In genomic region chr16:89712476-89712805, GRCh38 we compare ENCODE assay signal across 9 cellular contexts. TPM values are rescaled to one million over a fixed set of nuclear protein-coding genes. Genes with fewer than 3 reads are reported as not detected.
A peak's percentile ranks its signal among the peaks of the same experiment; 100 is the strongest.
DNase-seq lines count a peak whose midpoint lies in the region; ATAC-seq, FAIRE-seq and TF ChIP-seq lines count a peak whose summit lies in the region.
"Had no signal": no experiment of that assay in that cellular context is flagged by ENCODE, and none has a peak within 500 bp of the region (broad histone marks: within the 10 kb centered on the region; RNA-seq: fewer than 3 reads in every experiment).

No MANE protein-coding gene starts in this region.

- CTCF ChIA-PET in PC-9 (lab: Charles Lee), result no interaction called here
- CTCF ChIA-PET in H1 (lab: Charles Lee; ENCODE audit: partially characterized antibody), result interaction anchor here (6.2 kb wide), 1 partner anchor 12 kb away, joined by 36 read pairs; the partner anchor contains the start of gene SPATA2L

- H3K79me2 ChIP-seq in PC-9 (ENCODE audit: low read depth) (peaks cover 26% of the 10 kb centered on the region), H1 (ENCODE audit: control insufficient read depth in 1 of 2, insufficient read depth in 2 of 2, low read length in 2 of 2) (no peaks in the 10 kb centered on the region)

- no peak overlapping the region for H2BK120ac ChIP-seq in H1 (replicated peaks; ENCODE audit: low read depth, low read length)

- H4K5ac ChIP-seq in H1 (ENCODE audit: insufficient read length, low read depth, low read length), result no peak overlapping the region

- no peak overlapping the region for H3K23ac ChIP-seq in H1 (ENCODE audit: insufficient read length)

- TF ChIP-seq POLR2A in H1 (IDR thresholded peaks at IDR 0.05; ENCODE audit: control extremely low read depth in 1 of 2, low read depth in 2 of 2, low read length in 2 of 2) (no peak), prostate gland (IDR thresholded peaks at IDR 0.05) (no peak)

- peaks cover 27% of the 10 kb centered on the region for H3F3A ChIP-seq in PC-9 (ENCODE audit: insufficient read depth, low read depth)

- no peaks in the 10 kb centered on the region for H3K27me3 ChIP-seq in PC-9 (ENCODE audit: insufficient read depth, low read depth)
- peaks cover 0 to 7% (median 1%) of the 10 kb centered on the region in 4 experiments; a peak in 4 of 7 replicates for H3K27me3 ChIP-seq in H1 (replicated peaks in 1 of 4; ENCODE audit: control insufficient read depth in 3 of 4, extremely low read depth in 1 of 4, insufficient read depth in 3 of 4, low read length in 3 of 4)
- H3K27me3 ChIP-seq in prostate gland (replicated peaks; ENCODE audit: insufficient read depth), result no peaks in the 10 kb centered on the region

- 0 out of 2 replicates have a peak, but pooled peaks cover 2% of the 10 kb centered on the region for H3K79me1 ChIP-seq in H1 (ENCODE audit: low read depth, low read length)

- no peak for TF ChIP-seq RAD21 in H1 (IDR thresholded peaks at IDR 0.05 in 1 of 2, conservative IDR thresholded peaks at IDR 0.05 in 1 of 2; ENCODE audit: low read depth in 2 of 2, low read length in 2 of 2)

- H3K9me2 ChIP-seq in PC-9 (ENCODE audit: insufficient read depth), result no peaks in the 10 kb centered on the region

- H3K27ac ChIP-seq in PC-9 (no peak overlapping the region), H1 (ENCODE audit: low read depth, low read length) (no peak overlapping the region), prostate gland (no peak overlapping the region)

- no peak for TF ChIP-seq EP300 in H1 (IDR thresholded peaks at IDR 0.05; ENCODE audit: borderline replicate concordance in 1 of 2, low read depth in 2 of 2, low read length in 2 of 2)

- POLR2A ChIA-PET in PC-9 (lab: Charles Lee; ENCODE audit: unreplicated experiment), result no interaction called here
- POLR2A ChIA-PET in H1 (lab: Charles Lee; ENCODE audit: partially characterized antibody), result interaction anchor here (0.6 to 16.7 kb wide), 7 partner anchors 5 to 213 kb away, joined by 3 to 193 read pairs (median 4); partner anchors contain the start of genes SPATA2L and VPS9D1

- no peak overlapping the region for H3K4ac ChIP-seq in H1 (replicated peaks; ENCODE audit: insufficient read length, low read depth, low read length)

- TF ChIP-seq CTCF in PC-9 (conservative IDR thresholded peaks at IDR 0.05) (no peak), H1 (IDR thresholded peaks at IDR 0.05; ENCODE audit: control extremely low read depth in 1 of 3, insufficient read depth in 1 of 3, low read depth in 1 of 3, low read length in 3 of 3) (no peak), prostate gland (IDR thresholded peaks at IDR 0.05) (no peak)

- H4K91ac ChIP-seq in H1 (replicated peaks; ENCODE audit: insufficient read length, low read length), result no peak overlapping the region

- no peak overlapping the region for H4K8ac ChIP-seq in H1 (ENCODE audit: extremely low read depth, insufficient read depth, low read length)

- H3K9ac ChIP-seq in H1 (replicated peaks in 1 of 4; ENCODE audit: extremely low read depth in 1 of 4, low read depth in 3 of 4, low read length in 3 of 4), result peak overlapping the region in 2 of 4 experiments; percentile 65 to 72; a peak in 4 of 7 replicates

- H2AFZ ChIP-seq in PC-9, result peak overlapping the region; percentile 95; the same call in 1 of the 2 replicates
- H2AFZ ChIP-seq in H1 (ENCODE audit: low read length), result no peak overlapping the region

- no peak for ATAC-seq in HG02642 (IDR thresholded peaks at IDR 0.05; ENCODE audit: poor library complexity, unreplicated experiment)

- H2BK15ac ChIP-seq in H1 (ENCODE audit: low read length), result no peak overlapping the region

- DNase-seq in NCI-H1092 treated with DMSO at 0.1 percent for 48 hours (lab: John Stamatoyannopoulos, UW) (peak; percentile 14), NCI-H1092 (lab: John Stamatoyannopoulos, UW) (no peak), PC-9 (peak in 1 of 2 experiments; percentile 35), H1 (ENCODE audit: low read depth in 1 of 2, low spot score in 2 of 2) (no peak), prostate gland (ENCODE audit: low spot score) (no peak), ecto neural progenitor cell (ENCODE audit: low spot score) (no peak), amniotic stem cell (lab: John Stamatoyannopoulos, UW) (no peak)
- DNase-seq: C1 segment of cervical spinal cord had no signal

- no peak for FAIRE-seq in H1 (lab: Jason Lieb, UNC)

- no peak overlapping the region for H2BK5ac ChIP-seq in H1 (ENCODE audit: low read depth, low read length)

- intact Hi-C loops in PC-9 (cut with micrococcal nuclease; ENCODE audit: unreplicated experiment) (loop anchor here (1.0 kb wide), 1 partner anchor 9 kb away; the partner anchor contains the start of gene ZNF276), prostate gland (cut with DNase I) (no loop called here)

- H2AK5ac ChIP-seq in H1 (ENCODE audit: low read depth, low read length), result no peak overlapping the region

- WGBS in H1 (ENCODE audit: extremely low coverage in 1 of 2, insufficient coverage in 1 of 2, insufficient read length in 1 of 2, insufficient replicate concordance in 2 of 2, low coverage in 1 of 2, low lambda C conversion rate in 2 of 2, missing lambda C conversion rate in 1 of 2), 2 experiments, result 38% methylated on average over 6 of the region's 11 CpGs; no CpG with 5 or more reads in 1 of the 2 experiments
- 22% methylated on average over 11 of the region's 11 CpGs for WGBS in prostate gland

- H2BK20ac ChIP-seq in H1 (ENCODE audit: low read length), result no peak overlapping the region

- H3K18ac ChIP-seq in H1 (ENCODE audit: extremely low read depth, low read length), result no peak overlapping the region

- no peak overlapping the region for H3K14ac ChIP-seq in H1 (ENCODE audit: insufficient read length)

- peaks cover 3% of the 10 kb centered on the region; the same call in 1 of the 2 replicates for H3K23me2 ChIP-seq in H1 (ENCODE audit: low read depth, low read length)

- H3K56ac ChIP-seq in H1 (replicated peaks; ENCODE audit: insufficient read length, low read depth, low read length), result no peak overlapping the region

- H3K4me2 ChIP-seq in PC-9 (peak overlapping the region; percentile 78), H1 (ENCODE audit: insufficient read depth in 1 of 2, low read depth in 2 of 2, low read length in 2 of 2) (peak overlapping the region; percentile 58 to 72)

- H3K9me3 ChIP-seq in PC-9 (ENCODE audit: insufficient read depth, low read depth), result no peaks in the 10 kb centered on the region
- H3K9me3 ChIP-seq in H1 (ENCODE audit: insufficient read depth in 2 of 2, low read depth in 1 of 2, low read length in 1 of 2), result no peaks in the 10 kb centered on the region
- H3K9me3 ChIP-seq in prostate gland, result no peaks in the 10 kb centered on the region

- H3K4me1 ChIP-seq in PC-9 (replicated peaks; ENCODE audit: insufficient read depth), result peaks cover 4% of the 10 kb centered on the region; the same call in 1 of the 2 replicates
- peaks cover 0 to 14% (median 11%) of the 10 kb centered on the region in 4 experiments; a peak in 6 of 7 replicates for H3K4me1 ChIP-seq in H1 (replicated peaks in 1 of 4; ENCODE audit: control insufficient read depth in 3 of 4, insufficient read depth in 4 of 4, low read length in 3 of 4)
- no peaks in the 10 kb centered on the region for H3K4me1 ChIP-seq in prostate gland (replicated peaks)

- no peak overlapping the region for H2BK12ac ChIP-seq in H1 (ENCODE audit: low read depth, low read length)

- no TSS peak for BruUV-seq in PC-9 (replicated peaks; lab: Mats Ljungman, UMichigan)

- H4K20me1 ChIP-seq in PC-9 (ENCODE audit: insufficient read depth) (no peaks in the 10 kb centered on the region), H1 (replicated peaks in 1 of 2; ENCODE audit: control insufficient read depth in 1 of 2, insufficient read depth in 2 of 2, low read length in 2 of 2) (peaks cover 4 to 7% of the 10 kb centered on the region in 2 experiments)

- H3K4me3 ChIP-seq in PC-9 (peak overlapping the region; percentile 98), H1 (ENCODE audit: extremely low read depth in 1 of 4, insufficient read depth in 2 of 4, low read depth in 3 of 4, low read length in 4 of 4) (peak overlapping the region; percentile 73 to 91 (median 78)), prostate gland (peak overlapping the region; percentile 26 to 27)

- H3K36me3 ChIP-seq in PC-9 (ENCODE audit: low read depth), result no peaks in the 10 kb centered on the region
- H3K36me3 ChIP-seq in H1 (ENCODE audit: control insufficient read depth in 2 of 4, insufficient read depth in 4 of 4, low read length in 3 of 4), result peaks cover 0 to 10% (median 5%) of the 10 kb centered on the region in 4 experiments; a peak in 3 of 8 replicates
- no peaks in the 10 kb centered on the region for H3K36me3 ChIP-seq in prostate gland

RNA-seq across cellular contexts. Expression of gene VPS9D1, which starts 8.3 kb away (rescaled TPM):
- total RNA-seq in PC-9 (2021) (15.2 and 20.4 TPM in 2 replicates), prostate gland (10 to 100 TPM in 1 of 2 donors, 1 to 10 TPM in 1; 8.5 to 16.0 TPM)
- 5.4 and 5.8 TPM in 2 replicates for total RNA-seq in H1 (2021; fragmentation: NEBNext Ultra II Directional; extraction: Animal tissue kit (Norgen Biotek cat#: 25700))
- polyA plus RNA-seq in H1 (2011; rRNA removed), result 2.9 and 6.0 TPM in 2 replicates
- polyA plus RNA-seq in H1 (2011; cell fraction: cytosol; rRNA removed), result 4.7 TPM
- 26.8 TPM for polyA plus RNA-seq in H1 (2011; cell fraction: nucleus; rRNA removed)
- 3.1 to 5.6 TPM (median 5.0 TPM) in 4 replicates for polyA plus RNA-seq in H1 (2012, experiment 1 of 2)
- 3.6 TPM for polyA plus RNA-seq in H1 (2012, experiment 2 of 2)
- polyA plus RNA-seq in H1 (2013, experiment 1 of 2), result 2.7 TPM
- polyA plus RNA-seq in H1 (2013, experiment 2 of 2), result 2.2 TPM
- 1.1 and 1.4 TPM in 2 replicates for polyA minus RNA-seq in H1 (2011; rRNA and poly(A)+ RNA removed)
- 1.8 TPM for polyA minus RNA-seq in H1 (2011; cell fraction: cytosol; rRNA and poly(A)+ RNA removed)
- polyA minus RNA-seq in H1 (2011; cell fraction: nucleus; rRNA and poly(A)+ RNA removed), result 4.0 TPM

RNA-seq across cellular contexts. Expression of gene ZNF276, which starts 8.9 kb away (rescaled TPM):
- total RNA-seq in PC-9 (2021), result 28.8 and 32.0 TPM in 2 replicates
- total RNA-seq in H1 (2021; fragmentation: NEBNext Ultra II Directional; extraction: Animal tissue kit (Norgen Biotek cat#: 25700)), result 9.3 and 9.6 TPM in 2 replicates
- polyA plus RNA-seq in H1 (2011; rRNA removed), result 6.4 and 10.0 TPM in 2 replicates
- 8.0 TPM for polyA plus RNA-seq in H1 (2011; cell fraction: cytosol; rRNA removed)
- 32.3 TPM for polyA plus RNA-seq in H1 (2011; cell fraction: nucleus; rRNA removed)
- polyA plus RNA-seq in H1 (2012, experiment 1 of 2), result 7.8 to 13.8 TPM (median 13.0 TPM) in 4 replicates
- 3.1 TPM for polyA plus RNA-seq in H1 (2012, experiment 2 of 2)
- polyA plus RNA-seq in H1 (2013, experiment 1 of 2), result 3.9 TPM
- 3.3 TPM for polyA plus RNA-seq in H1 (2013, experiment 2 of 2)
- 4.4 and 6.2 TPM in 2 replicates for polyA minus RNA-seq in H1 (2011; rRNA and poly(A)+ RNA removed)
- 11.2 TPM for polyA minus RNA-seq in H1 (2011; cell fraction: cytosol; rRNA and poly(A)+ RNA removed)
- polyA minus RNA-seq in H1 (2011; cell fraction: nucleus; rRNA and poly(A)+ RNA removed), result 11.4 TPM
- total RNA-seq in prostate gland, result 10 to 100 TPM; 18.4 to 46.1 TPM

RNA-seq across cellular contexts. Expression of gene SPATA2L, which starts 10.9 kb away (rescaled TPM):
- total RNA-seq in PC-9 (2021) (15.3 and 23.8 TPM in 2 replicates), prostate gland (10 to 100 TPM; 15.6 to 19.7 TPM)
- 12.5 and 12.7 TPM in 2 replicates for total RNA-seq in H1 (2021; fragmentation: NEBNext Ultra II Directional; extraction: Animal tissue kit (Norgen Biotek cat#: 25700))
- polyA plus RNA-seq in H1 (2011; rRNA removed), result 9.3 and 17.7 TPM in 2 replicates
- 13.4 TPM for polyA plus RNA-seq in H1 (2011; cell fraction: cytosol; rRNA removed)
- polyA plus RNA-seq in H1 (2011; cell fraction: nucleus; rRNA removed), result 16.3 TPM
- 5.2 to 10.1 TPM (median 9.8 TPM) in 4 replicates for polyA plus RNA-seq in H1 (2012, experiment 1 of 2)
- 10.5 TPM for polyA plus RNA-seq in H1 (2012, experiment 2 of 2)
- 5.4 TPM for polyA plus RNA-seq in H1 (2013, experiment 1 of 2)
- 4.9 TPM for polyA plus RNA-seq in H1 (2013, experiment 2 of 2)
- polyA minus RNA-seq in H1 (2011; rRNA and poly(A)+ RNA removed), result 3.4 and 3.5 TPM in 2 replicates
- polyA minus RNA-seq in H1 (2011; cell fraction: cytosol; rRNA and poly(A)+ RNA removed), result 9.9 TPM
- 16.0 TPM for polyA minus RNA-seq in H1 (2011; cell fraction: nucleus; rRNA and poly(A)+ RNA removed)

RNA-seq across cellular contexts. Expression of gene CDK10, which starts 26.0 kb away (rescaled TPM):
- total RNA-seq in PC-9 (2021) (76.6 and 110 TPM in 2 replicates), prostate gland (10 to 100 TPM; 42.1 to 79.0 TPM)
- total RNA-seq in H1 (2021; fragmentation: NEBNext Ultra II Directional; extraction: Animal tissue kit (Norgen Biotek cat#: 25700)), result 76.8 and 83.9 TPM in 2 replicates
- 49.5 and 87.5 TPM in 2 replicates for polyA plus RNA-seq in H1 (2011; rRNA removed)
- polyA plus RNA-seq in H1 (2011; cell fraction: cytosol; rRNA removed), result 91.7 TPM
- polyA plus RNA-seq in H1 (2011; cell fraction: nucleus; rRNA removed), result 406 TPM
- 82.0 to 144 TPM (median 116 TPM) in 4 replicates for polyA plus RNA-seq in H1 (2012, experiment 1 of 2)
- polyA plus RNA-seq in H1 (2012, experiment 2 of 2), result 45.2 TPM
- 49.2 TPM for polyA plus RNA-seq in H1 (2013, experiment 1 of 2)
- polyA plus RNA-seq in H1 (2013, experiment 2 of 2), result 43.1 TPM
- 36.6 and 43.1 TPM in 2 replicates for polyA minus RNA-seq in H1 (2011; rRNA and poly(A)+ RNA removed)
- 64.7 TPM for polyA minus RNA-seq in H1 (2011; cell fraction: cytosol; rRNA and poly(A)+ RNA removed)
- 58.6 TPM for polyA minus RNA-seq in H1 (2011; cell fraction: nucleus; rRNA and poly(A)+ RNA removed)

RNA-seq across cellular contexts. Expression of gene SPATA33, which starts 54.8 kb away (rescaled TPM):
- total RNA-seq in PC-9 (2021), result 21.0 and 25.6 TPM in 2 replicates
- total RNA-seq in H1 (2021; fragmentation: NEBNext Ultra II Directional; extraction: Animal tissue kit (Norgen Biotek cat#: 25700)), result 13.5 and 16.9 TPM in 2 replicates
- 5.4 and 8.4 TPM in 2 replicates for polyA plus RNA-seq in H1 (2011; rRNA removed)
- 6.2 TPM for polyA plus RNA-seq in H1 (2011; cell fraction: cytosol; rRNA removed)
- 7.4 TPM for polyA plus RNA-seq in H1 (2011; cell fraction: nucleus; rRNA removed)
- 6.9 to 11.5 TPM (median 10.4 TPM) in 4 replicates for polyA plus RNA-seq in H1 (2012, experiment 1 of 2)
- 7.0 TPM for polyA plus RNA-seq in H1 (2012, experiment 2 of 2)
- polyA plus RNA-seq in H1 (2013, experiment 1 of 2), result 14.6 TPM
- polyA plus RNA-seq in H1 (2013, experiment 2 of 2), result 15.6 TPM
- 6.0 TPM in 2 replicates for polyA minus RNA-seq in H1 (2011; rRNA and poly(A)+ RNA removed)
- polyA minus RNA-seq in H1 (2011; cell fraction: cytosol; rRNA and poly(A)+ RNA removed), result 11.2 TPM
- 8.0 TPM for polyA minus RNA-seq in H1 (2011; cell fraction: nucleus; rRNA and poly(A)+ RNA removed)
- total RNA-seq in prostate gland, result 10 to 100 TPM in 1 of 2 donors, 1 to 10 TPM in 1; 5.6 to 14.6 TPM

Comparison
In these comparisons a context has a peak if more than half of its experiments do, and no peak if none do; other contexts are left out.
1. H3K4me3 ChIP-seq: peak in every context shown above with its lines; median percentile 98 in PC-9; 78 in H1; 26 in prostate gland.